13 cellular contexts compared by ENCODE assay signal in the genomic region with DNA sequence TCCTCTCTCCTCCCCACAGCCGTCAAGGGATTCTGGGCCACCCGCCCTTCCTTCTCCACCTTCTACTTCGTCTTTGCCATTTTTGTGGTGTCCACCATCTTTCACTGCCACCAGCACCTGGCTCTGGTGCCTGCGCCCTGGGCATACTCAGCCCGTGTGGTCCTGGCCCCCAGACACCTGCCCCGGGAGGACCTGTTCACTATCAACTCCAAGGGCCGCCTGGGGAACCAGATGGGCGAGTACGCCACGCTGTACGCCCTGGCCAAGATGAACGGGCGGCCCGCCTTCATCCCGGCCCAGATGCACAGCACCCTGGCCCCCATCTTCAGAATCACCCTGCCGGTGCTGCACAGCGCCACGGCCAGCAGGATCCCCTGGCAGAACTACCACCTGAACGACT. TPM values are rescaled to one million over a fixed set of nuclear protein-coding genes. Genes with fewer than 3 reads are reported as not detected.
"Had no signal": no experiment of that assay in that cellular context is flagged by ENCODE, and none has a peak within 500 bp of the region (broad histone marks: within the 10 kb centered on the region; RNA-seq: fewer than 3 reads in every experiment).

No MANE protein-coding gene starts in this region.

RNA-seq across cellular contexts. Expression of a gene that starts 15.8 kb away (rescaled TPM):
- total RNA-seq: activated B cell treated with CpG ODN at 0.5 μM for 24 hours; activated CD4-positive, alpha-beta memory T cell treated with anti-CD3 and anti-CD28 coated beads for 36 hours; activated CD4-positive, alpha-beta memory T cell treated with anti-CD3 and anti-CD28 coated beads, Interleukin-2, amount 10 ng/mL, durations not matched to agents 7 days and 5 days; activated CD4-positive, alpha-beta T cell treated with anti-CD3 and anti-CD28 coated beads for 36 hours; activated CD4-positive, alpha-beta T cell treated with anti-CD3 and anti-CD28 coated beads, Interleukin-2, amount 10 ng/mL, durations not matched to agents 24 days and 14 days; activated CD4-positive, alpha-beta T cell treated with anti-CD3 and anti-CD28 coated beads, Interleukin-2, amount 10 ng/mL, durations not matched to agents 7 days and 5 days; activated CD8-positive, alpha-beta memory T cell treated with anti-CD3 and anti-CD28 coated beads for 36 hours; activated CD8-positive, alpha-beta memory T cell treated with anti-CD3 and anti-CD28 coated beads, Interleukin-2, amount 10 ng/mL, durations not matched to agents 7 days and 5 days; activated CD8-positive, alpha-beta T cell treated with anti-CD3 and anti-CD28 coated beads for 36 hours; activated CD8-positive, alpha-beta T cell treated with anti-CD3 and anti-CD28 coated beads, Interleukin-2, amount 10 ng/mL, durations not matched to agents 7 days and 5 days; T-helper 1 cell treated with Interleukin-12 subunit alpha and Interleukin-12 subunit beta and Interleukin-4 antibody, amounts not matched to agents 30 ng/mL and 1 ng/mL, for 36 hours; T-helper 17 cell; T-helper 2 cell treated with Interferon-gamma antibody and Interleukin-4, amounts not matched to agents 100 ng/mL and 5 ng/mL, for 36 hours had no signal
